ENCODE assay signal across 8 cellular contexts in the genomic region with DNA sequence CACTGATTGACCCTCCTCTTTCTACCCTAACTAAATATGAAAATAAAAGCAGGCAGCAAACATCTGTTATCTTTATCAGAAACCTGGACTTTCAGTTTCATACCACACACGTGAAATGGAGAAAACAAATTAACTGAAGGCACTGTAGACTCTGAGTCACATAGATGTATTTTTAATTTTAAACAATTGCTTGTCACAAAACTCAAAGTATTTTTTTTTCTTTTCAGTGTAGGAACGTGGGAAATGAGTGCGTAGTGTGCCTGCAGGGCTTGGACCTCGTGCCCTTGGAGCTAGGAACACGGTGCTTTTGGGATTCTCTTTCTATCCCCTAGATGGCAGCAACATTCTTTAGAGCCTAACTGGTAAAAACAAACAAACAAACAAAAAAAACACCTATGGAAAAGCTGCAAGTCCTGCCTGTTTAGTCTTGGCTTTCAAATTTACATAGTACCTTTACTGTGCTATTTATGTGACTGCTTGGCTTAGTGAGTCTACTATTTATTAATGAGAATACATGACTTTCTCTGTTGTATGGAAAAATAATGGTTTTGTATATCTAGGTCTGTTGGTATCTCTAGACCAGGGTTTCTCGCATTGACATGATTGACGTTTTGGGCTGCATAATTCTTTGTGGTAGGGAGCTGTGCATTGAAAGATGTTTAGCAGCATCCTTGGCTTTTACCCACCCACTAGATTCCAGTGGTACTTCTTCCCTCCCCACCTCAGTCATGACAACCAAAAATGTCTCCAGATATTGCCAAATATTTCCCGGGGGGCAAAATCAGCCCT. TPM values are rescaled to one million over a fixed set of nuclear protein-coding genes. Genes with fewer than 3 reads are reported as not detected.
DNase-seq lines count a peak whose midpoint lies in the region; ATAC-seq and TF ChIP-seq lines count a peak whose summit lies in the region.

No MANE protein-coding gene starts in this region.

- no peak overlapping the region for H3K4me3 ChIP-seq in CD4-positive, alpha-beta memory T cell (ENCODE audit: low read length in 2 of 2)
- no peak overlapping the region for H3K4me3 ChIP-seq in retinal pigment epithelial cell (ENCODE audit: low read length)

- TF ChIP-seq CTCF in retinal pigment epithelial cell (conservative IDR thresholded peaks at IDR 0.05; ENCODE audit: low read depth, low read length): peak; percentile 81

- CTCF ChIA-PET in CD4-positive, alpha-beta memory T cell (lab: Charles Lee; ENCODE audit: partially characterized antibody): interaction anchor here (0.7 to 10.7 kb wide), 26 partner anchors 9 to 963 kb away, joined by 3 to 169 read pairs (median 5); a partner anchor contains a TSS

- H3K27me3 Mint-ChIP-seq in CD4-positive, alpha-beta memory T cell: peaks cover 0 to 2% of the 10 kb centered on the region in 2 donors
- H3K27me3 Mint-ChIP-seq in activated naive CD8-positive, alpha-beta T cell treated with anti-CD3 and anti-CD28 coated beads, Interleukin-2, amount 10 ng/mL, durations not matched to agents 7 days and 5 days: peaks cover 21% of the 10 kb centered on the region

- peak; percentile 87 for ATAC-seq in GM18502 (IDR thresholded peaks at IDR 0.05; ENCODE audit: poor library complexity, unreplicated experiment)
- ATAC-seq in HG02759 (IDR thresholded peaks at IDR 0.05; ENCODE audit: unreplicated experiment): peak; percentile 82
- peak; percentile 62 for ATAC-seq in activated naive CD8-positive, alpha-beta T cell treated with anti-CD3 and anti-CD28 coated beads, Interleukin-2, amount 10 ng/mL, durations not matched to agents 7 days and 5 days (ENCODE audit: low read depth)
- ATAC-seq in left cardiac atrium: peak; percentile 32

- POLR2A ChIA-PET in CD4-positive, alpha-beta memory T cell (lab: Charles Lee; ENCODE audit: partially characterized antibody): interaction anchor here (0.7 to 1.9 kb wide), 3 partner anchors 8 to 962 kb away, joined by 3 to 11 read pairs (median 4); a partner anchor contains a TSS
- POLR2A ChIA-PET in activated naive CD8-positive, alpha-beta T cell treated with anti-CD3 and anti-CD28 coated beads, Interleukin-2, amount 10 ng/mL, durations not matched to agents 7 days and 5 days (lab: Charles Lee): no interaction called here

- no peaks in the 10 kb centered on the region for H3K36me3 Mint-ChIP-seq in CD4-positive, alpha-beta memory T cell
- no peaks in the 10 kb centered on the region for H3K36me3 Mint-ChIP-seq in activated naive CD8-positive, alpha-beta T cell treated with anti-CD3 and anti-CD28 coated beads, Interleukin-2, amount 10 ng/mL, durations not matched to agents 7 days and 5 days

- H3K27ac ChIP-seq in CD4-positive, alpha-beta memory T cell (ENCODE audit: low read depth, low read length): no peak overlapping the region

- peak overlapping the region in 5 of 7 donors; percentile 0 to 79 (median 49) for H3K27ac Mint-ChIP-seq in CD4-positive, alpha-beta memory T cell
- no peak overlapping the region for H3K27ac Mint-ChIP-seq in activated naive CD8-positive, alpha-beta T cell treated with anti-CD3 and anti-CD28 coated beads, Interleukin-2, amount 10 ng/mL, durations not matched to agents 7 days and 5 days

- peak in 4 of 5 donors; percentile 15 to 34 (median 32) for DNase-seq in CD4-positive, alpha-beta memory T cell
- DNase-seq in NCI-H1694 treated with DMSO at 0.1 percent for 48 hours (lab: John Stamatoyannopoulos, UW) (peak; percentile 46), left cardiac atrium (no peak), retinal pigment epithelial cell (ENCODE audit: low read depth) (no peak)
- DNase-seq in activated naive CD8-positive, alpha-beta T cell treated with anti-CD3 and anti-CD28 coated beads, Interleukin-2, amount 10 ng/mL, durations not matched to agents 7 days and 5 days: no peak
- no peak for DNase-seq in effector CD8-positive, alpha-beta T cell (lab: John Stamatoyannopoulos, UW)

- no peaks in the 10 kb centered on the region for H3K36me3 ChIP-seq in CD4-positive, alpha-beta memory T cell (ENCODE audit: insufficient read depth, low read length)

- H3K27me3 ChIP-seq in CD4-positive, alpha-beta memory T cell (ENCODE audit: insufficient read depth, low read length): no peaks in the 10 kb centered on the region

- no peaks in the 10 kb centered on the region for H3K9me3 ChIP-seq in CD4-positive, alpha-beta memory T cell (ENCODE audit: control insufficient read depth in 1 of 2, low read length in 2 of 2)

- H3K4me1 ChIP-seq in CD4-positive, alpha-beta memory T cell (ENCODE audit: insufficient read depth, low read length): peaks cover 27% of the 10 kb centered on the region

- intact Hi-C loops in CD4-positive, alpha-beta memory T cell (cut with micrococcal nuclease): loop anchor here (1.0 kb wide), 2 partner anchors 201 to 961 kb away; a partner anchor contains a TSS
- intact Hi-C loops in left cardiac atrium (cut with DNase I): loop anchor here (5.0 to 10.0 kb wide), 5 partner anchors 202 to 963 kb away; a partner anchor contains a TSS

- peaks cover 15 to 31% (median 16%) of the 10 kb centered on the region in 4 donors for H3K4me1 Mint-ChIP-seq in CD4-positive, alpha-beta memory T cell
- peaks cover 26% of the 10 kb centered on the region for H3K4me1 Mint-ChIP-seq in activated naive CD8-positive, alpha-beta T cell treated with anti-CD3 and anti-CD28 coated beads, Interleukin-2, amount 10 ng/mL, durations not matched to agents 7 days and 5 days

- no peaks in the 10 kb centered on the region for H3K9me3 Mint-ChIP-seq in CD4-positive, alpha-beta memory T cell
- H3K9me3 Mint-ChIP-seq in activated naive CD8-positive, alpha-beta T cell treated with anti-CD3 and anti-CD28 coated beads, Interleukin-2, amount 10 ng/mL, durations not matched to agents 7 days and 5 days: no peaks in the 10 kb centered on the region

- H3K4me3 Mint-ChIP-seq in CD4-positive, alpha-beta memory T cell: peak overlapping the region; percentile 63 to 82 (median 74)
- peak overlapping the region; percentile 66 for H3K4me3 Mint-ChIP-seq in activated naive CD8-positive, alpha-beta T cell treated with anti-CD3 and anti-CD28 coated beads, Interleukin-2, amount 10 ng/mL, durations not matched to agents 7 days and 5 days

RNA-seq across cellular contexts. Expression of a gene that starts 16.8 kb away (rescaled TPM):
- not detected for total RNA-seq in CD4-positive, alpha-beta memory T cell
- polyA plus RNA-seq in CD4-positive, alpha-beta memory T cell: not detected
- not detected for total RNA-seq in activated naive CD8-positive, alpha-beta T cell treated with anti-CD3 and anti-CD28 coated beads, Interleukin-2, amount 10 ng/mL, durations not matched to agents 7 days and 5 days
- not detected for total RNA-seq in left cardiac atrium

Comparison
In these comparisons a context has a peak if more than half of its experiments do, and no peak if none do; other contexts are left out.
1. DNase-seq: peak in CD4-positive, alpha-beta memory T cell (4 of 5) and NCI-H1694 treated with DMSO at 0.1 percent for 48 hours (single experiment); none in activated naive CD8-positive, alpha-beta T cell treated with anti-CD3 and anti-CD28 coated beads, Interleukin-2, amount 10 ng/mL, durations not matched to agents 7 days and 5 days (single experiment), left cardiac atrium (single experiment), retinal pigment epithelial cell (single experiment) and effector CD8-positive, alpha-beta T cell (single experiment).
2. ATAC-seq: peak in every context shown above with its lines; median percentile 87 in GM18502; 82 in HG02759; 62 in activated naive CD8-positive, alpha-beta T cell treated with anti-CD3 and anti-CD28 coated beads, Interleukin-2, amount 10 ng/mL, durations not matched to agents 7 days and 5 days; 32 in left cardiac atrium.